24 cellular contexts compared by ENCODE assay signal in genomic region chr4:66052426-66052825, GRCh38.
DNase-seq lines count a peak whose midpoint lies in the region; ATAC-seq and TF ChIP-seq lines count a peak whose summit lies in the region.
"Had no signal": no experiment of that assay in that cellular context is flagged by ENCODE, and none has a peak within 500 bp of the region (broad histone marks: within the 10 kb centered on the region; RNA-seq: fewer than 3 reads in every experiment).

No MANE protein-coding gene starts in this region.

- DNase-seq in EH (ENCODE audit: low read depth) (peak; percentile 20), M059J (ENCODE audit: low read depth) (peak; percentile 3), astrocyte of the cerebellum (ENCODE audit: low read depth) (peak; percentile 61), fibroblast of the aortic adventitia (ENCODE audit: low read depth) (peak; percentile 52), substantia nigra (lab: John Stamatoyannopoulos, UW) (no peak), H7 (no peak)
- DNase-seq: AML-193; C1 segment of cervical spinal cord; CD8-positive, alpha-beta memory T cell; DMS 273 treated with DMSO at 0.1 percent for 48 hours; DMS79; NCI-H1417; NCI-H1694; NCI-H2029 treated with DMSO at 0.1 percent for 48 hours; NCI-H526; OCI-M1; Peyer's patch; SIG-M5; SW 1271 had no signal

- H3K4me3 ChIP-seq in astrocyte of the cerebellum (ENCODE audit: low read depth, low read length) (no peak overlapping the region), fibroblast of the aortic adventitia (ENCODE audit: low read depth, low read length) (no peak overlapping the region), H7 (ENCODE audit: insufficient read depth, low read depth, low read length) (no peak overlapping the region)
- H3K4me3 ChIP-seq: A549, Peyer's patch, SK-N-MC had no signal

- no peaks in the 10 kb centered on the region for H3K36me3 ChIP-seq in H7 (replicated peaks; ENCODE audit: control insufficient read depth, insufficient read depth, low read length)
- H3K36me3 ChIP-seq: Peyer's patch had no signal

- in situ Hi-C loops in astrocyte of the cerebellum (cut with HindIII; ENCODE audit: low sequenced_read_pairs), result no loop called here

- TF ChIP-seq CTCF in astrocyte of the cerebellum (IDR thresholded peaks at IDR 0.05; ENCODE audit: low read depth, low read length, missing control alignments), result no peak
- TF ChIP-seq CTCF in fibroblast of the aortic adventitia (IDR thresholded peaks at IDR 0.05; ENCODE audit: insufficient read depth, low read length), result no peak

- H3K27me3 ChIP-seq in H7 (ENCODE audit: control insufficient read depth, insufficient read depth, low read length), result no peaks in the 10 kb centered on the region
- H3K27me3 ChIP-seq: Peyer's patch had no signal

- H3K27ac ChIP-seq in substantia nigra (ENCODE audit: low read depth, low read length, poor library complexity, severe bottlenecking), result no peak overlapping the region
- H3K27ac ChIP-seq: A549, HL-60, KMS-11, Peyer's patch, SK-N-MC had no signal

- ATAC-seq in GM18907 (IDR thresholded peaks at IDR 0.05; ENCODE audit: unreplicated experiment), result no peak
- ATAC-seq: A549 had no signal

Comparison
In these comparisons a context has a peak if more than half of its experiments do, and no peak if none do; other contexts are left out.
1. DNase-seq: peak in EH (single experiment), M059J (single experiment), astrocyte of the cerebellum (single experiment) and fibroblast of the aortic adventitia (single experiment); none in substantia nigra (0 of 49) and H7 (single experiment).